Comparison of ENCODE assay signal across 13 cellular contexts in the genomic region with DNA sequence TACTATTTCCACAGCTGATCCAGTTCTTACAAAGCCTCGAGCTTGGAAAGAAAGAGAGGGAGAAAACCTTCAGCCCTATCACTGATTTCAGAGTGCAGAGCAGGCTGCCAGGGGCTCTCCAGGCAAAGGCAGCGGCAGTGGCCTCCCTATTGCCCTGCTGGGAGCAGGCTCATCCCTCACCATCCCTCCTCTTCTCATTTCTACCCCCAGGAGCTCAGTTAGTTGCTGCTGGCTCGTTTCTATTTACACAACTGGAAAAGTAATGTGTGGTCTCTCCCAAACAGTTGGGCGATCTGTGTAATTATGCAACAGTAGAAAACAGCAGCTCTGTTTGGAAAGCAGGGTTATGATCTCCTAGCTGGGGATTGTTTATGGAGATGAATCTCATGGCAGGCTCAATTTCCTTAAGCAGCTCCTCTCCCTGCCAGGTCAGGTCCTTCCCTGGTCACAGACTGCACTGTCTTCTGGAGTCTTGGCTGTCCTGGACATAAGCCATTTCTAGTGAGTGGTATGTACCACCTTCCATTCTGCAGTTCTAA. TPM values are rescaled to one million over a fixed set of nuclear protein-coding genes. Genes with fewer than 3 reads are reported as not detected.
DNase-seq lines count a peak whose midpoint lies in the region; ATAC-seq and TF ChIP-seq lines count a peak whose summit lies in the region.
"Had no signal": no experiment of that assay in that cellular context is flagged by ENCODE, and none has a peak within 500 bp of the region (broad histone marks: within the 10 kb centered on the region; RNA-seq: fewer than 3 reads in every experiment).

No MANE protein-coding gene starts in this region.

- no peaks in the 10 kb centered on the region for H3K9me3 ChIP-seq in PC-3 (ENCODE audit: low read length)
- H3K9me3 ChIP-seq in ovary = no peaks in the 10 kb centered on the region

- H2AFZ ChIP-seq in PC-3 (ENCODE audit: low read length) = no peak overlapping the region

- CTCF ChIA-PET in PC-3 (lab: Charles Lee) = interaction anchor here (0.6 kb wide), 1 partner anchor 32 kb away, joined by 3 read pairs; no protein-coding TSS in a partner anchor

- H3K36me3 ChIP-seq in PC-3 (ENCODE audit: low read depth, low read length) (no peaks in the 10 kb centered on the region), ovary (no peaks in the 10 kb centered on the region)

- no peak for TF ChIP-seq EP300 in ovary (IDR thresholded peaks at IDR 0.05)

- ATAC-seq in PC-3 (peak; percentile 37), GM19463 (IDR thresholded peaks at IDR 0.05; ENCODE audit: unreplicated experiment) (no peak), HG03097 (IDR thresholded peaks at IDR 0.05; ENCODE audit: low FRiP score, unreplicated experiment) (no peak)
- no peak for ATAC-seq in stimulated activated naive CD8-positive, alpha-beta T cell treated with anti-CD3 and anti-CD28 coated beads, Interleukin-15, Interleukin-2, amounts not matched to agents 100 U/mL and 50 U/mL, for 24 hours
- ATAC-seq: esophagus mucosa had no signal

- H4K20me1 ChIP-seq in PC-3 (ENCODE audit: low read length) = no peaks in the 10 kb centered on the region

- H3K27ac ChIP-seq in PC-3 (ENCODE audit: low read length) = no peak overlapping the region
- peak overlapping the region; percentile 13 to 51 for H3K27ac ChIP-seq in ovary
- H3K27ac ChIP-seq: C4-2B had no signal

- no peaks in the 10 kb centered on the region for H3K9me2 ChIP-seq in PC-3 (replicated peaks; ENCODE audit: low read length)

- no peak for TF ChIP-seq POLR2A in ovary (IDR thresholded peaks at IDR 0.05)

- H3F3A ChIP-seq in PC-3 (ENCODE audit: low read length, unreplicated experiment) = no peaks in the 10 kb centered on the region

- H3K4me2 ChIP-seq in PC-3 (ENCODE audit: low read length) = no peak overlapping the region

- no peaks in the 10 kb centered on the region for H3K27me3 ChIP-seq in PC-3 (ENCODE audit: low read length)
- no peaks in the 10 kb centered on the region for H3K27me3 ChIP-seq in ovary

- no TSS peak for BruUV-seq in PC-3 (replicated peaks; lab: Mats Ljungman, UMichigan)

- H3K4me3 ChIP-seq in AG09309 (ENCODE audit: control insufficient read depth, low read depth, low read length) (no peak overlapping the region), PC-3 (ENCODE audit: low read length) (no peak overlapping the region), ovary (no peak overlapping the region)

- intact Hi-C loops in PC-3 (cut with micrococcal nuclease) = no loop called here
- intact Hi-C loops in ovary (cut with DNase I) = no loop called here

- H3K79me2 ChIP-seq in PC-3 (ENCODE audit: low read length) = no peaks in the 10 kb centered on the region

- POLR2A ChIA-PET in PC-3 (lab: Charles Lee; ENCODE audit: unreplicated experiment) = interaction anchor here (0.6 kb wide), 1 partner anchor 23 kb away, joined by 6 read pairs; no protein-coding TSS in a partner anchor

- peak; percentile 8 for TF ChIP-seq CTCF in AG09309 (IDR thresholded peaks at IDR 0.05; ENCODE audit: control insufficient read depth, insufficient read depth, low read depth, low read length, missing control alignments)
- TF ChIP-seq CTCF in PC-3 (conservative IDR thresholded peaks at IDR 0.05; ENCODE audit: low read depth, low read length) = no peak
- no peak for TF ChIP-seq CTCF in ovary (IDR thresholded peaks at IDR 0.05)

- 8 to 15% (median 9%) methylated on average over 4 of the region's 4 CpGs for WGBS in ovary, 3 donors

- DNase-seq in AG09309 (ENCODE audit: low read depth) = peak; percentile 91
- no peak for DNase-seq in PC-3
- peak; percentile 74 for DNase-seq in fibroblast of the conjunctiva (ENCODE audit: low read depth)
- DNase-seq in ovary = no peak
- DNase-seq in activated naive CD4-positive, alpha-beta T cell treated with Interleukin-2 at 50 U/mL for 16 hours = no peak
- DNase-seq in stimulated activated naive CD8-positive, alpha-beta T cell treated with anti-CD3 and anti-CD28 coated beads, Interleukin-15, Interleukin-2, amounts not matched to agents 100 U/mL and 50 U/mL, for 24 hours = no peak
- DNase-seq: activated effector memory CD4-positive, alpha-beta T cell treated with Interleukin-2 at 50 U/mL for 16 hours; NCI-H82; stimulated activated CD8-positive, alpha-beta memory T cell treated with anti-CD3 and anti-CD28 coated beads, Interleukin-4, amount 100 ng/mL, for 48 hours had no signal

- peaks cover 5% of the 10 kb centered on the region for H3K4me1 ChIP-seq in PC-3 (ENCODE audit: insufficient read depth, low read length)
- peaks cover 15% of the 10 kb centered on the region for H3K4me1 ChIP-seq in ovary (ENCODE audit: insufficient read depth)

- no peak overlapping the region for H3K9ac ChIP-seq in PC-3 (ENCODE audit: low read length)

RNA-seq across cellular contexts. Expression of gene TNS3, which starts 28.7 kb away (rescaled TPM):
- total RNA-seq in PC-3 (2014; rRNA removed) (71.4 and 72.3 TPM in 2 replicates), ovary (100 to 1,000 TPM in 3 of 7 donors, 10 to 100 TPM in 4; 46.1 to 137 (median 96.3) TPM)
- polyA plus RNA-seq in ovary = 10 to 100 TPM; 36.6 to 91.3 TPM

Comparison
In these comparisons a context has a peak if more than half of its experiments do, and no peak if none do; other contexts are left out.
1. DNase-seq: peak in AG09309 (single experiment) and fibroblast of the conjunctiva (single experiment); none in PC-3 (single experiment), ovary (0 of 5), activated naive CD4-positive, alpha-beta T cell treated with Interleukin-2 at 50 U/mL for 16 hours (single experiment) and stimulated activated naive CD8-positive, alpha-beta T cell treated with anti-CD3 and anti-CD28 coated beads, Interleukin-15, Interleukin-2, amounts not matched to agents 100 U/mL and 50 U/mL, for 24 hours (single experiment).